8 cellular contexts compared by ENCODE assay signal in the genomic region with DNA sequence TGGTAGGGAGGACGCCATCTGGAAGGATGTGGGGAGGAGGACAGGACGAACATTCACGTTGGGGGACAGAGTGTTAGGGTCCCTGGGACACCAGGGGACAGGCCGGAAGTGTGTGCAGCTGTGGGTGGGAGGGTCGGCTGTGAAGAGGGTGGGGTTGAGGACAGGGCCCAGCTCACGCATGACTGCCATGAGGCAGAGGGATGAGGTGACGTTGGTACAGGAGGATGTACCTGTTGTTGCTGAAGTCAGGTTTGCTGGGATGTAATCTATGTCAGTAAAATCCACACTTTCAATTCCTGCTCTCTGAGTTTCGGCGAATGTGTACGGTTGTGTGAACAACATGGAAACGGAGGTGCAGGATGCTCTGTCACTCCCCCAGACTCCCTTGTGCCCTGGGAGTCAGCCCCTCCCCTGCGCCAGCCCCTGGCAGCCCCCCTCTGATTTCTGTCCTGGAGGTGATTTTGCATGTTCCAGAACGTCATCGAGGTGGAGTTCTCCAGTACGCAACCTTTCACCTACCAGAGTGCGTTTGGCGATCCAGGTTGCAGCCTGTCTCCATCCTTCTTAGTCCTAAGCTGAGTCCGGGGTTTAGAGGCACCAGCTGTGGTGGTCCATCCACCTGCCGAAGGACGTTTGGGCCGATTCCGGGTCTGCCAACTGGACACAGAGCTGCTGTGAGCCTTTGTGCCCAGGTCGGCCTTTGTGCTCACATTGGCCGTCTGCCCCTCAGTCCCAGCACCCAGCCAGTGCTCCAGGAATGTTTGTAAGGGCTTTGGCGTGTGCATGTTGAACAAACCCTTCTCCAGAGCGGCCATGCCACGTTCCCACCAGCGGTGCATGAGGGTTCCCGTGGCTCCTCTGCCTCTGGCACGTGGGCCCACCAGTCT.
DNase-seq lines count a peak whose midpoint lies in the region; ATAC-seq and TF ChIP-seq lines count a peak whose summit lies in the region.
"Not testable (repeated sequence)": the region's sequence is repeated elsewhere in the genome, so short reads cannot be mapped to it uniquely, and the experiment has no call there.

No MANE protein-coding gene starts in this region.

- H3K4ac ChIP-seq in H9 (ENCODE audit: low read depth, low read length) = not testable (repeated sequence)

- peaks cover 56% of the 10 kb centered on the region for H3K27me3 Mint-ChIP-seq in H9 (ENCODE audit: low read depth)
- H3K27me3 Mint-ChIP-seq in endodermal cell (ENCODE audit: insufficient read depth) = peaks cover 42% of the 10 kb centered on the region
- not testable (repeated sequence) for H3K27me3 Mint-ChIP-seq in nephron progenitor cell (ENCODE audit: low read depth, poor library complexity); type B pancreatic cell

- H3K4me3 Mint-ChIP-seq in H9 = peak overlapping the region in 1 of 2 experiments; percentile 26; a peak in 1 of 5 replicates
- H3K4me3 Mint-ChIP-seq in endodermal cell = peak overlapping the region; percentile 9
- not testable (repeated sequence) for H3K4me3 Mint-ChIP-seq in nephron progenitor cell, type B pancreatic cell

- H2AK5ac ChIP-seq in H9 (ENCODE audit: insufficient read length, low read length) = not testable (repeated sequence)

- H2BK5ac ChIP-seq in H9 (ENCODE audit: insufficient read length, low read length) = not testable (repeated sequence)

- not testable (repeated sequence) for H3K23ac ChIP-seq in H9 (ENCODE audit: insufficient read length, low read depth, low read length)

- not testable (repeated sequence) for H3K36me3 ChIP-seq in endodermal cell (ENCODE audit: control insufficient read depth, insufficient read depth, low read length); right lobe of liver; rectal smooth muscle tissue (ENCODE audit: control insufficient read depth, insufficient read depth, low read length)

- not testable (repeated sequence) for H2BK120ac ChIP-seq in H9 (ENCODE audit: low read depth, low read length, poor library complexity, severe bottlenecking)

- not testable (repeated sequence) for H2BK12ac ChIP-seq in H9 (ENCODE audit: insufficient read length, low read depth, low read length)

- not testable (repeated sequence) for H3K4me3 ChIP-seq in endodermal cell (ENCODE audit: low read length); right cardiac atrium (ENCODE audit: low read length); right lobe of liver; rectal smooth muscle tissue (ENCODE audit: low read length)

- H3K27me3 ChIP-seq in H9 (ENCODE audit: insufficient read depth, low read length); endodermal cell (ENCODE audit: control insufficient read depth, insufficient read depth, low read length, poor library complexity, severe bottlenecking); right cardiac atrium (ENCODE audit: control insufficient read depth, insufficient read depth); right lobe of liver; rectal smooth muscle tissue (ENCODE audit: control insufficient read depth, insufficient read depth, low read length): not testable (repeated sequence)

- not testable (repeated sequence) for H3K56ac ChIP-seq in H9 (ENCODE audit: insufficient read length, low read depth, low read length)

- not testable (repeated sequence) for H4K8ac ChIP-seq in H9 (replicated peaks; ENCODE audit: insufficient read length, low read depth, low read length)

- H3K14ac ChIP-seq in H9 (ENCODE audit: insufficient read depth, low read length) = peak overlapping the region; percentile 65; the same call in 1 of the 2 replicates

- not testable (repeated sequence) for H2BK15ac ChIP-seq in H9 (ENCODE audit: low read depth, low read length)

- DNase-seq in H9 (peak; percentile 4), endodermal cell (peak; percentile 26), right cardiac atrium (peak in 2 of 3 donors; percentile 43 to 49), right lobe of liver (peak in 2 of 3 donors; percentile 56 to 61), type B pancreatic cell (ENCODE audit: extremely low spot score, unreplicated experiment) (peak; percentile 60)
- peak; percentile 47 for DNase-seq in activated effector memory CD4-positive, alpha-beta T cell treated with anti-CD3 and anti-CD28 coated beads, Interleukin-2, amount 50 U/mL, for 16 hours
- not testable (repeated sequence) for DNase-seq in nephron progenitor cell

- H3K18ac ChIP-seq in H9 (ENCODE audit: insufficient read length, low read depth, low read length) = not testable (repeated sequence)

- not testable (repeated sequence) for H3K9me3 ChIP-seq in H9 (ENCODE audit: control insufficient read depth, low read depth, low read length); endodermal cell (ENCODE audit: control insufficient read depth, low read length); right cardiac atrium (ENCODE audit: control insufficient read depth, low read length); right lobe of liver

- H3K79me1 ChIP-seq in H9 (ENCODE audit: insufficient read depth, low read depth, low read length, poor library complexity, severe bottlenecking) = not testable (repeated sequence)

- H2AFZ ChIP-seq in H9 (ENCODE audit: low read length) = not testable (repeated sequence)

- intact Hi-C loops in right cardiac atrium (cut with DNase I); right lobe of liver (cut with DNase I): not testable (repeated sequence)

- H3K9ac ChIP-seq in H9 (ENCODE audit: extremely low read depth, insufficient read length, low read length); endodermal cell (ENCODE audit: extremely low read depth, low read length, poor library complexity, severe bottlenecking); rectal smooth muscle tissue (ENCODE audit: low read length): not testable (repeated sequence)

- not testable (repeated sequence) for H3K27ac ChIP-seq in H9 (ENCODE audit: insufficient read length, low read depth, low read length); endodermal cell (ENCODE audit: low read depth, low read length); right cardiac atrium (ENCODE audit: low read length)
- H3K27ac ChIP-seq in right lobe of liver (peak overlapping the region in 2 of 3 donors; percentile 20 to 71), rectal smooth muscle tissue (ENCODE audit: low read depth, low read length) (peak overlapping the region; percentile 74)

- not testable (repeated sequence) for H3K4me1 ChIP-seq in H9 (ENCODE audit: insufficient read depth, low read length); endodermal cell (ENCODE audit: control insufficient read depth, insufficient read depth, low read length); right cardiac atrium (ENCODE audit: control insufficient read depth, insufficient read depth, low read length)
- H3K4me1 ChIP-seq in right lobe of liver = peaks cover 0 to 13% (median 0%) of the 10 kb centered on the region in 4 donors
- peaks cover 22% of the 10 kb centered on the region for H3K4me1 ChIP-seq in rectal smooth muscle tissue (ENCODE audit: control insufficient read depth, insufficient read depth, low read length)

- not testable (repeated sequence) for H4K20me1 ChIP-seq in H9 (ENCODE audit: control insufficient read depth, insufficient read depth, insufficient read length)

- not testable (repeated sequence) for H4K91ac ChIP-seq in H9 (ENCODE audit: insufficient read length, low read depth, low read length)

- H3K4me1 Mint-ChIP-seq in H9 (peaks cover 14 to 20% of the 10 kb centered on the region in 2 experiments), endodermal cell (peaks cover 16% of the 10 kb centered on the region), nephron progenitor cell (peaks cover 31% of the 10 kb centered on the region), type B pancreatic cell (ENCODE audit: unreplicated experiment) (peaks cover 20% of the 10 kb centered on the region)

- H3T11ph ChIP-seq in H9 (ENCODE audit: low read length) = not testable (repeated sequence)

- not testable (repeated sequence) for H2BK20ac ChIP-seq in H9 (ENCODE audit: low read depth, low read length, poor library complexity, severe bottlenecking)

- TF ChIP-seq POLR2A in right lobe of liver (IDR thresholded peaks at IDR 0.05) = peak; percentile 39

- H3K9me3 Mint-ChIP-seq in H9 = peaks cover 9 to 11% of the 10 kb centered on the region in 2 experiments
- H3K9me3 Mint-ChIP-seq in endodermal cell = not testable (repeated sequence)
- peaks cover 28% of the 10 kb centered on the region for H3K9me3 Mint-ChIP-seq in nephron progenitor cell
- peaks cover 14% of the 10 kb centered on the region for H3K9me3 Mint-ChIP-seq in type B pancreatic cell

- H3K27ac Mint-ChIP-seq in H9, endodermal cell, type B pancreatic cell: not testable (repeated sequence)
- peak overlapping the region; percentile 51 for H3K27ac Mint-ChIP-seq in nephron progenitor cell

- not testable (repeated sequence) for ATAC-seq in right cardiac atrium
- ATAC-seq in right lobe of liver = peak in 2 of 4 donors; percentile 21 to 26

- not testable (repeated sequence) for H3K23me2 ChIP-seq in H9 (ENCODE audit: insufficient read length, low read depth, low read length, poor library complexity, severe bottlenecking)

- WGBS in H9 (ENCODE audit: extremely low coverage, insufficient read length, low lambda C conversion rate) = no CpG with 5 or more reads among the region's 30 CpGs
- 91 to 92% methylated on average over 12 to 26 of the region's 30 CpGs for WGBS in endodermal cell (ENCODE audit: insufficient coverage in 1 of 2, insufficient read length in 1 of 2), 2 experiments
- WGBS in right cardiac atrium = 94% methylated on average over 30 of the region's 30 CpGs
- WGBS in right lobe of liver (ENCODE audit: insufficient coverage, low coverage, low lambda C conversion rate, missing lambda C conversion rate) = 50% methylated on average over 8 of the region's 30 CpGs

- TF ChIP-seq CTCF in H9 (conservative IDR thresholded peaks at IDR 0.05); endodermal cell (conservative IDR thresholded peaks at IDR 0.05); right lobe of liver (IDR thresholded peaks at IDR 0.05); nephron progenitor cell (IDR thresholded peaks at IDR 0.05); type B pancreatic cell (conservative IDR thresholded peaks at IDR 0.05): not testable (repeated sequence)

- not testable (repeated sequence) for H4K5ac ChIP-seq in H9 (ENCODE audit: insufficient read length, low read depth, low read length)

- H3K79me2 ChIP-seq in H9 (ENCODE audit: insufficient read depth, low read length) = not testable (repeated sequence)

- H3K4me2 ChIP-seq in H9 (ENCODE audit: insufficient read depth, insufficient read length, low read length) = not testable (repeated sequence)

- not testable (repeated sequence) for H3K36me3 Mint-ChIP-seq in H9 (ENCODE audit: insufficient read depth in 1 of 3, low read depth in 3 of 3); endodermal cell (ENCODE audit: low read depth); nephron progenitor cell (ENCODE audit: low read depth); type B pancreatic cell
